In genomic region chr1:212483154-212483505, GRCh38 we compare ENCODE assay signal across 27 cellular contexts. TPM values are rescaled to one million over a fixed set of nuclear protein-coding genes. Genes with fewer than 3 reads are reported as not detected.
A peak's percentile ranks its signal among the peaks of the same experiment; 100 is the strongest.
DNase-seq lines count a peak whose midpoint lies in the region; ATAC-seq and TF ChIP-seq lines count a peak whose summit lies in the region.
"Had no signal": no experiment of that assay in that cellular context is flagged by ENCODE, and none has a peak within 500 bp of the region (broad histone marks: within the 10 kb centered on the region; RNA-seq: fewer than 3 reads in every experiment).

No MANE protein-coding gene starts in this region.

- TF ChIP-seq CTCF in C4-2B (conservative IDR thresholded peaks at IDR 0.05): no peak
- TF ChIP-seq CTCF in Panc1 (IDR thresholded peaks at IDR 0.05): no peak
- TF ChIP-seq CTCF in GM20000 (IDR thresholded peaks at IDR 0.05; ENCODE audit: extremely low read depth, missing control alignments): no peak
- TF ChIP-seq CTCF in MCF 10A (IDR thresholded peaks at IDR 0.05; ENCODE audit: unreplicated experiment): no peak

- in situ Hi-C loops in Panc1 (cut with HindIII; ENCODE audit: low pct_unique_long_range_greater_than_20kb, low sequenced_read_pairs): no loop called here

- H2AFZ ChIP-seq in trophoblast cell (ENCODE audit: insufficient read depth, low read length, poor library complexity): no peak overlapping the region

- no peaks in the 10 kb centered on the region for H3K36me3 Mint-ChIP-seq in MCF 10A (ENCODE audit: insufficient read depth, unreplicated experiment)
- H3K36me3 Mint-ChIP-seq: memory B cell, T-cell, WTC11 had no signal

- H3K27ac Mint-ChIP-seq in MCF 10A (ENCODE audit: low read depth, unreplicated experiment): no peak overlapping the region
- H3K27ac Mint-ChIP-seq: activated CD4-positive, alpha-beta T cell treated with anti-CD3 and anti-CD28 coated beads, Interleukin-2, amount 10 ng/mL, durations not matched to agents 24 days and 14 days; memory B cell; T-cell; WTC11 had no signal

- H3K27me3 ChIP-seq in Panc1 (ENCODE audit: control insufficient read depth, insufficient read depth, low read length): no peaks in the 10 kb centered on the region
- no peaks in the 10 kb centered on the region for H3K27me3 ChIP-seq in trophoblast cell (ENCODE audit: insufficient read depth, low read length)
- H3K27me3 ChIP-seq: body of pancreas, gastroesophageal sphincter, tibial nerve had no signal

- H3K27me3 Mint-ChIP-seq in MCF 10A (ENCODE audit: insufficient read depth, unreplicated experiment): no peaks in the 10 kb centered on the region
- H3K27me3 Mint-ChIP-seq: central memory CD8-positive, alpha-beta T cell had no signal

- H3K4me3 ChIP-seq in Panc1 (ENCODE audit: low read depth in 2 of 2, low read length in 2 of 2) (no peak overlapping the region), trophoblast cell (ENCODE audit: low read depth, low read length) (no peak overlapping the region)
- H3K4me3 ChIP-seq: body of pancreas, gastroesophageal sphincter, tibial nerve had no signal

- no peak overlapping the region for H3K4me2 ChIP-seq in trophoblast cell (ENCODE audit: low read length)

- H3K4me1 ChIP-seq in Panc1 (ENCODE audit: control insufficient read depth, insufficient read depth, low read length) (peaks cover 28% of the 10 kb centered on the region), trophoblast cell (ENCODE audit: control insufficient read depth in 1 of 2, insufficient read depth in 2 of 2, low read length in 2 of 2) (peaks cover 22 to 31% of the 10 kb centered on the region in 2 experiments)

- CTCF ChIA-PET in Panc1 (lab: Charles Lee) (no interaction called here), MCF 10A (lab: Yijun Ruan, JAX) (interaction anchor here (0.7 to 9.9 kb wide), 5 partner anchors 26 to 413 kb away, joined by 3 to 99 read pairs (median 4); no protein-coding TSS in a partner anchor)

- POLR2A ChIA-PET in Panc1 (lab: Charles Lee): no interaction called here
- POLR2A ChIA-PET in MCF 10A (lab: Yijun Ruan, JAX): interaction anchor here (0.8 to 2.1 kb wide), 3 partner anchors 95 to 268 kb away, joined by 3 to 7 read pairs (median 4); partner anchors contain the start of gene ATF3

- no peak overlapping the region for H4K8ac ChIP-seq in trophoblast cell (ENCODE audit: low read depth, low read length)

- H3K4me1 Mint-ChIP-seq in MCF 10A (ENCODE audit: insufficient read depth, unreplicated experiment): peaks cover 45% of the 10 kb centered on the region
- H3K4me1 Mint-ChIP-seq: activated CD4-positive, alpha-beta T cell treated with anti-CD3 and anti-CD28 coated beads, Interleukin-2, amount 10 ng/mL, durations not matched to agents 24 days and 14 days; memory B cell had no signal

- peak overlapping the region; percentile 9 for H2AK5ac ChIP-seq in trophoblast cell (ENCODE audit: low read length)

- ATAC-seq in Panc1 (no peak), HG03097 (IDR thresholded peaks at IDR 0.05; ENCODE audit: low FRiP score, unreplicated experiment) (no peak), GM19351 (IDR thresholded peaks at IDR 0.05; ENCODE audit: unreplicated experiment) (no peak)
- ATAC-seq: body of pancreas, gastroesophageal sphincter, right cardiac atrium, T-cell, WTC11 had no signal

- no peak overlapping the region for H3K9ac ChIP-seq in trophoblast cell (ENCODE audit: low read length)

- no peaks in the 10 kb centered on the region for H3K9me3 Mint-ChIP-seq in MCF 10A (ENCODE audit: unreplicated experiment)
- H3K9me3 Mint-ChIP-seq: activated CD4-positive, alpha-beta T cell treated with anti-CD3 and anti-CD28 coated beads, Interleukin-2, amount 10 ng/mL, durations not matched to agents 24 days and 14 days; central memory CD8-positive, alpha-beta T cell; H9; immature natural killer cell; memory B cell; T-cell; WTC11 had no signal

- peak overlapping the region; percentile 14 for H3K18ac ChIP-seq in trophoblast cell (ENCODE audit: low read length)

- no peaks in the 10 kb centered on the region for H3K9me3 ChIP-seq in Panc1 (ENCODE audit: control insufficient read depth, insufficient read depth, low read depth, low read length)
- peaks cover 2% of the 10 kb centered on the region for H3K9me3 ChIP-seq in trophoblast cell (ENCODE audit: insufficient read depth, low read depth, low read length)
- H3K9me3 ChIP-seq: body of pancreas, gastroesophageal sphincter, tibial nerve had no signal

- H3K23ac ChIP-seq in trophoblast cell (ENCODE audit: low read length): no peak overlapping the region

- no peaks in the 10 kb centered on the region for H3K79me2 ChIP-seq in trophoblast cell (ENCODE audit: control insufficient read depth, insufficient read depth, low read length, poor library complexity)

- DNase-seq in Panc1 (ENCODE audit: low read depth, low spot score) (no peak), glomerular visceral epithelial cell (ENCODE audit: extremely low spot score) (peak; percentile 80), trophoblast cell (no peak), GM20000 (ENCODE audit: low spot score) (no peak), MCF 10A (ENCODE audit: unreplicated experiment) (no peak)
- DNase-seq: activated CD4-positive, alpha-beta T cell treated with anti-CD3 and anti-CD28 coated beads, Interleukin-2, amount 10 ng/mL, durations not matched to agents 24 days and 14 days; activated naive CD4-positive, alpha-beta T cell treated with Interleukin-2 at 50 U/mL for 16 hours; activated T-cell treated with anti-CD3 and anti-CD28 coated beads, Interleukin-2, amount 50 U/mL, for 48 hours; body of pancreas; dermis blood vessel endothelial cell; H9; immature natural killer cell; NCI-H1048; NCI-H1694 treated with DMSO at 0.1 percent for 48 hours; NCI-H446 treated with DMSO at 0.1 percent for 48 hours; NCI-H82; right cardiac atrium; stimulated activated CD4-positive, alpha-beta T cell treated with anti-CD3 and anti-CD28 coated beads, Interleukin-4, amount 100 ng/mL, for 24 hours; T-cell had no signal

- no peak overlapping the region for H2BK5ac ChIP-seq in trophoblast cell (ENCODE audit: low read depth, low read length, poor library complexity)

- no peak overlapping the region for H2BK120ac ChIP-seq in trophoblast cell (ENCODE audit: insufficient read depth, low read length, poor library complexity)

- intact Hi-C loops in Panc1 (cut with micrococcal nuclease; ENCODE audit: unreplicated experiment) (no loop called here), MCF 10A (cut with micrococcal nuclease) (no loop called here)

- no peak overlapping the region for H3K4me3 Mint-ChIP-seq in MCF 10A (ENCODE audit: unreplicated experiment)
- H3K4me3 Mint-ChIP-seq: activated CD4-positive, alpha-beta T cell treated with anti-CD3 and anti-CD28 coated beads, Interleukin-2, amount 10 ng/mL, durations not matched to agents 24 days and 14 days; central memory CD8-positive, alpha-beta T cell; H9; memory B cell; T-cell; WTC11 had no signal

- H3K36me3 ChIP-seq in Panc1 (ENCODE audit: control insufficient read depth, insufficient read depth, low read length) (no peaks in the 10 kb centered on the region), trophoblast cell (ENCODE audit: control insufficient read depth in 1 of 2, insufficient read depth in 2 of 2, low read length in 2 of 2) (no peaks in the 10 kb centered on the region)
- H3K36me3 ChIP-seq: gastroesophageal sphincter, tibial nerve had no signal

- H3K79me1 ChIP-seq in trophoblast cell (ENCODE audit: low read length): peaks cover 23% of the 10 kb centered on the region

- H3K27ac ChIP-seq in C4-2B: peak overlapping the region; percentile 61; the same call in 1 of the 2 replicates
- H3K27ac ChIP-seq in Panc1 (ENCODE audit: low read length): peak overlapping the region; percentile 40; the same call in 1 of the 2 replicates
- H3K27ac ChIP-seq in trophoblast cell (ENCODE audit: low read depth, low read length): no peak overlapping the region
- H3K27ac ChIP-seq: body of pancreas, gastroesophageal sphincter had no signal

- H3K14ac ChIP-seq in trophoblast cell (ENCODE audit: low read length): peak overlapping the region; percentile 5

- no peak overlapping the region for H4K12ac ChIP-seq in trophoblast cell (ENCODE audit: low read depth, low read length)

- no peak overlapping the region for H3K4ac ChIP-seq in trophoblast cell (ENCODE audit: low read depth, low read length)

- peak overlapping the region; percentile 8 for H2BK12ac ChIP-seq in trophoblast cell (ENCODE audit: low read length)

- peak overlapping the region; percentile 7 for H4K91ac ChIP-seq in trophoblast cell (ENCODE audit: low read depth, low read length)

- BruUV-seq in Panc1 (replicated peaks; lab: Mats Ljungman, UMichigan): no TSS peak
- BruUV-seq in MCF 10A (replicated peaks; lab: Mats Ljungman, UMichigan): no TSS peak

- WGBS in trophoblast cell (ENCODE audit: extremely low coverage, insufficient coverage, insufficient read length): no CpG with 5 or more reads among the region's 9 CpGs

RNA-seq across cellular contexts. Expression of gene NENF, which starts 50.4 kb away (rescaled TPM):
- total RNA-seq in Panc1 (2021; ENCODE audit: unreplicated experiment): 72.4 TPM
- polyA plus RNA-seq in Panc1 (2012; ENCODE audit: insufficient read length): 84.3 TPM
- 18.4 and 19.1 TPM in 2 replicates for polyA plus RNA-seq in trophoblast cell (2013)
- 110 and 122 TPM in 2 replicates for total RNA-seq in MCF 10A (2022)
